Comparison of ENCODE assay signal across 1 cellular context in the genomic region with DNA sequence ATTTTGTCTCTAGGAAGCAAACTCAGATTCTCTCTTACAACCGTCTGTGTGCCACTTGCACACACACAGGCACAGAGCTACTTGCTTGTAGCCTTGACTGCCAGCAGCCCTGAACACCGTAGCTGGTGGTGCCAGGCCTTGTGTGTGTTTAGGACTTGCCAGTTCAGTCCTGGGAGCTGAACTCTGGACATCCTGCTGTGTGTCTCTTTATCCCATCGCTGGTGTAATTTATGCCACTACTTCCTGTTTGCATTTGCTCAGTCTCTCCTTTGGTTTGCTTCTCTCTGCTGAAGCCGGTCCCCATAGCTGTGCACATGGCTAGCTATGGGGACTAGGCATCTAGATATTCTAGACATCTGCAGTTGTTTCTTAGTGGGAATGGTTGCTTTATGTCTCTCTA.
TF ChIP-seq lines count a peak whose summit lies in the region.

No MANE protein-coding gene starts in this region.

TF ChIP-seq in HepG2, 621 proteins besides CTCF, POLR2A, EP300 and RAD21 (continued from another document and continues in another):
- TF ChIP-seq, protein P1, sequence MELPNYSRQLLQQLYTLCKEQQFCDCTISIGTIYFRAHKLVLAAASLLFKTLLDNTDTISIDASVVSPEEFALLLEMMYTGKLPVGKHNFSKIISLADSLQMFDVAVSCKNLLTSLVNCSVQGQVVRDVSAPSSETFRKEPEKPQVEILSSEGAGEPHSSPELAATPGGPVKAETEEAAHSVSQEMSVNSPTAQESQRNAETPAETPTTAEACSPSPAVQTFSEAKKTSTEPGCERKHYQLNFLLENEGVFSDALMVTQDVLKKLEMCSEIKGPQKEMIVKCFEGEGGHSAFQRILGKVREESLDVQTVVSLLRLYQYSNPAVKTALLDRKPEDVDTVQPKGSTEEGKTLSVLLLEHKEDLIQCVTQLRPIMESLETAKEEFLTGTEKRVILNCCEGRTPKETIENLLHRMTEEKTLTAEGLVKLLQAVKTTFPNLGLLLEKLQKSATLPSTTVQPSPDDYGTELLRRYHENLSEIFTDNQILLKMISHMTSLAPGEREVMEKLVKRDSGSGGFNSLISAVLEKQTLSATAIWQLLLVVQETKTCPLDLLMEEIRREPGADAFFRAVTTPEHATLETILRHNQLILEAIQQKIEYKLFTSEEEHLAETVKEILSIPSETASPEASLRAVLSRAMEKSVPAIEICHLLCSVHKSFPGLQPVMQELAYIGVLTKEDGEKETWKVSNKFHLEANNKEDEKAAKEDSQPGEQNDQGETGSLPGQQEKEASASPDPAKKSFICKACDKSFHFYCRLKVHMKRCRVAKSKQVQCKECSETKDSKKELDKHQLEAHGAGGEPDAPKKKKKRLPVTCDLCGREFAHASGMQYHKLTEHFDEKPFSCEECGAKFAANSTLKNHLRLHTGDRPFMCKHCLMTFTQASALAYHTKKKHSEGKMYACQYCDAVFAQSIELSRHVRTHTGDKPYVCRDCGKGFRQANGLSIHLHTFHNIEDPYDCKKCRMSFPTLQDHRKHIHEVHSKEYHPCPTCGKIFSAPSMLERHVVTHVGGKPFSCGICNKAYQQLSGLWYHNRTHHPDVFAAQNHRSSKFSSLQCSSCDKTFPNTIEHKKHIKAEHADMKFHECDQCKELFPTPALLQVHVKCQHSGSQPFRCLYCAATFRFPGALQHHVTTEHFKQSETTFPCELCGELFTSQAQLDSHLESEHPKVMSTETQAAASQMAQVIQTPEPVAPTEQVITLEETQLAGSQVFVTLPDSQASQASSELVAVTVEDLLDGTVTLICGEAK (IDR thresholded peaks at IDR 0.05), result no peak
- TF ChIP-seq, protein P1 (CRISPR knock-in tag; IDR thresholded peaks at IDR 0.05), result no peak
- TF ChIP-seq KAT2B (IDR thresholded peaks at IDR 0.05; ENCODE audit: borderline replicate concordance, low read depth, low read length), result no peak
- no peak for TF ChIP-seq ZNF782 (CRISPR knock-in tag; IDR thresholded peaks at IDR 0.05; ENCODE audit: borderline replicate concordance)
- no peak for TF ChIP-seq HES4 (CRISPR knock-in tag; IDR thresholded peaks at IDR 0.05; ENCODE audit: borderline replicate concordance)
- no peak for TF ChIP-seq ZNF121 (CRISPR knock-in tag; IDR thresholded peaks at IDR 0.05)
- TF ChIP-seq, protein P2, sequence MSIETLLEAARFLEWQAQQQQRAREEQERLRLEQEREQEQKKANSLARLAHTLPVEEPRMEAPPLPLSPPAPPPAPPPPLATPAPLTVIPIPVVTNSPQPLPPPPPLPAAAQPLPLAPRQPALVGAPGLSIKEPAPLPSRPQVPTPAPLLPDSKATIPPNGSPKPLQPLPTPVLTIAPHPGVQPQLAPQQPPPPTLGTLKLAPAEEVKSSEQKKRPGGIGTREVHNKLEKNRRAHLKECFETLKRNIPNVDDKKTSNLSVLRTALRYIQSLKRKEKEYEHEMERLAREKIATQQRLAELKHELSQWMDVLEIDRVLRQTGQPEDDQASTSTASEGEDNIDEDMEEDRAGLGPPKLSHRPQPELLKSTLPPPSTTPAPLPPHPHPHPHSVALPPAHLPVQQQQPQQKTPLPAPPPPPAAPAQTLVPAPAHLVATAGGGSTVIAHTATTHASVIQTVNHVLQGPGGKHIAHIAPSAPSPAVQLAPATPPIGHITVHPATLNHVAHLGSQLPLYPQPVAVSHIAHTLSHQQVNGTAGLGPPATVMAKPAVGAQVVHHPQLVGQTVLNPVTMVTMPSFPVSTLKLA (IDR thresholded peaks at IDR 0.05), result no peak
- no peak for TF ChIP-seq ZNF180 (CRISPR knock-in tag; IDR thresholded peaks at IDR 0.05; ENCODE audit: borderline replicate concordance, low read depth)
- no peak for TF ChIP-seq ZNF761 (CRISPR knock-in tag; conservative IDR thresholded peaks at IDR 0.05)
- TF ChIP-seq MAFF (IDR thresholded peaks at IDR 0.05; ENCODE audit: low read depth, low read length), result no peak
- TF ChIP-seq, protein P3, sequence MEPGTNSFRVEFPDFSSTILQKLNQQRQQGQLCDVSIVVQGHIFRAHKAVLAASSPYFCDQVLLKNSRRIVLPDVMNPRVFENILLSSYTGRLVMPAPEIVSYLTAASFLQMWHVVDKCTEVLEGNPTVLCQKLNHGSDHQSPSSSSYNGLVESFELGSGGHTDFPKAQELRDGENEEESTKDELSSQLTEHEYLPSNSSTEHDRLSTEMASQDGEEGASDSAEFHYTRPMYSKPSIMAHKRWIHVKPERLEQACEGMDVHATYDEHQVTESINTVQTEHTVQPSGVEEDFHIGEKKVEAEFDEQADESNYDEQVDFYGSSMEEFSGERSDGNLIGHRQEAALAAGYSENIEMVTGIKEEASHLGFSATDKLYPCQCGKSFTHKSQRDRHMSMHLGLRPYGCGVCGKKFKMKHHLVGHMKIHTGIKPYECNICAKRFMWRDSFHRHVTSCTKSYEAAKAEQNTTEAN (CRISPR knock-in tag; conservative IDR thresholded peaks at IDR 0.05), result peak; percentile 71
- no peak for TF ChIP-seq BRCA1 (CRISPR knock-in tag; IDR thresholded peaks at IDR 0.05)
- no peak for TF ChIP-seq ZNF225 (CRISPR knock-in tag; IDR thresholded peaks at IDR 0.05)
- no peak for TF ChIP-seq ZNF598 (CRISPR knock-in tag; IDR thresholded peaks at IDR 0.05; ENCODE audit: borderline replicate concordance)
- TF ChIP-seq ONECUT2 (CRISPR knock-in tag; IDR thresholded peaks at IDR 0.05), result no peak
- TF ChIP-seq PHF21A (CRISPR knock-in tag; IDR thresholded peaks at IDR 0.05), result peak; percentile 54; the same call in 1 of the 2 replicates
- TF ChIP-seq ZNF350 (CRISPR knock-in tag; IDR thresholded peaks at IDR 0.05; ENCODE audit: borderline replicate concordance, low read depth), result no peak
- no peak for TF ChIP-seq ZFYVE20 (CRISPR knock-in tag; IDR thresholded peaks at IDR 0.05; ENCODE audit: borderline replicate concordance, low read depth)
- TF ChIP-seq CBFB (CRISPR knock-in tag; IDR thresholded peaks at IDR 0.05), result no peak
- no peak for TF ChIP-seq RNF2 (conservative IDR thresholded peaks at IDR 0.05; ENCODE audit: low read depth)
- TF ChIP-seq, protein P4, sequence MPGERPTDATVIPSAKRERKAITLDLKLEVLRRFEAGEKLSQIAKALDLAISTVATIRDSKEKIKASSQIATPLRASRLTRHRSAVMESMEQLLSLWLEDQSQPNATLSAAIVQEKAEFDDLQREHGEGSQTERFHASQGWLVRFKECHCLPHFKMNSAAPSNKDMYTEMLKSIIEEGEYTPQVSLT (CRISPR knock-in tag; IDR thresholded peaks at IDR 0.05; ENCODE audit: borderline replicate concordance, low read depth), result no peak
- TF ChIP-seq, protein P5, sequence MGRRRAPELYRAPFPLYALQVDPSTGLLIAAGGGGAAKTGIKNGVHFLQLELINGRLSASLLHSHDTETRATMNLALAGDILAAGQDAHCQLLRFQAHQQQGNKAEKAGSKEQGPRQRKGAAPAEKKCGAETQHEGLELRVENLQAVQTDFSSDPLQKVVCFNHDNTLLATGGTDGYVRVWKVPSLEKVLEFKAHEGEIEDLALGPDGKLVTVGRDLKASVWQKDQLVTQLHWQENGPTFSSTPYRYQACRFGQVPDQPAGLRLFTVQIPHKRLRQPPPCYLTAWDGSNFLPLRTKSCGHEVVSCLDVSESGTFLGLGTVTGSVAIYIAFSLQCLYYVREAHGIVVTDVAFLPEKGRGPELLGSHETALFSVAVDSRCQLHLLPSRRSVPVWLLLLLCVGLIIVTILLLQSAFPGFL (CRISPR knock-in tag; IDR thresholded peaks at IDR 0.05), result no peak
- no peak for TF ChIP-seq SRF (IDR thresholded peaks at IDR 0.05; ENCODE audit: low read depth, low read length)
- TF ChIP-seq ZEB1 (IDR thresholded peaks at IDR 0.05; ENCODE audit: insufficient replicate concordance, low read depth), result no peak
- no peak for TF ChIP-seq JUN (CRISPR knock-in tag; IDR thresholded peaks at IDR 0.05)
- TF ChIP-seq, protein P6, sequence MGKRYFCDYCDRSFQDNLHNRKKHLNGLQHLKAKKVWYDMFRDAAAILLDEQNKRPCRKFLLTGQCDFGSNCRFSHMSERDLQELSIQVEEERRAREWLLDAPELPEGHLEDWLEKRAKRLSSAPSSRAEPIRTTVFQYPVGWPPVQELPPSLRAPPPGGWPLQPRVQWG (CRISPR knock-in tag; IDR thresholded peaks at IDR 0.05; ENCODE audit: borderline replicate concordance, low read depth), result no peak
- no peak for TF ChIP-seq ZNF337 (CRISPR knock-in tag; IDR thresholded peaks at IDR 0.05; ENCODE audit: borderline replicate concordance, low read depth)
- TF ChIP-seq HNRNPLL (IDR thresholded peaks at IDR 0.05; ENCODE audit: low read depth, low read length, poor library complexity, severe bottlenecking), result no peak
- TF ChIP-seq MIXL1 (CRISPR knock-in tag; IDR thresholded peaks at IDR 0.05), result peak; percentile 89
- TF ChIP-seq ZNF235 (CRISPR knock-in tag; IDR thresholded peaks at IDR 0.05; ENCODE audit: borderline replicate concordance), result no peak
- peak; percentile 76 for TF ChIP-seq GATAD2A (CRISPR knock-in tag; IDR thresholded peaks at IDR 0.05)
- TF ChIP-seq ZNF773 (CRISPR knock-in tag; IDR thresholded peaks at IDR 0.05; ENCODE audit: borderline replicate concordance), result no peak
- TF ChIP-seq, protein P7, sequence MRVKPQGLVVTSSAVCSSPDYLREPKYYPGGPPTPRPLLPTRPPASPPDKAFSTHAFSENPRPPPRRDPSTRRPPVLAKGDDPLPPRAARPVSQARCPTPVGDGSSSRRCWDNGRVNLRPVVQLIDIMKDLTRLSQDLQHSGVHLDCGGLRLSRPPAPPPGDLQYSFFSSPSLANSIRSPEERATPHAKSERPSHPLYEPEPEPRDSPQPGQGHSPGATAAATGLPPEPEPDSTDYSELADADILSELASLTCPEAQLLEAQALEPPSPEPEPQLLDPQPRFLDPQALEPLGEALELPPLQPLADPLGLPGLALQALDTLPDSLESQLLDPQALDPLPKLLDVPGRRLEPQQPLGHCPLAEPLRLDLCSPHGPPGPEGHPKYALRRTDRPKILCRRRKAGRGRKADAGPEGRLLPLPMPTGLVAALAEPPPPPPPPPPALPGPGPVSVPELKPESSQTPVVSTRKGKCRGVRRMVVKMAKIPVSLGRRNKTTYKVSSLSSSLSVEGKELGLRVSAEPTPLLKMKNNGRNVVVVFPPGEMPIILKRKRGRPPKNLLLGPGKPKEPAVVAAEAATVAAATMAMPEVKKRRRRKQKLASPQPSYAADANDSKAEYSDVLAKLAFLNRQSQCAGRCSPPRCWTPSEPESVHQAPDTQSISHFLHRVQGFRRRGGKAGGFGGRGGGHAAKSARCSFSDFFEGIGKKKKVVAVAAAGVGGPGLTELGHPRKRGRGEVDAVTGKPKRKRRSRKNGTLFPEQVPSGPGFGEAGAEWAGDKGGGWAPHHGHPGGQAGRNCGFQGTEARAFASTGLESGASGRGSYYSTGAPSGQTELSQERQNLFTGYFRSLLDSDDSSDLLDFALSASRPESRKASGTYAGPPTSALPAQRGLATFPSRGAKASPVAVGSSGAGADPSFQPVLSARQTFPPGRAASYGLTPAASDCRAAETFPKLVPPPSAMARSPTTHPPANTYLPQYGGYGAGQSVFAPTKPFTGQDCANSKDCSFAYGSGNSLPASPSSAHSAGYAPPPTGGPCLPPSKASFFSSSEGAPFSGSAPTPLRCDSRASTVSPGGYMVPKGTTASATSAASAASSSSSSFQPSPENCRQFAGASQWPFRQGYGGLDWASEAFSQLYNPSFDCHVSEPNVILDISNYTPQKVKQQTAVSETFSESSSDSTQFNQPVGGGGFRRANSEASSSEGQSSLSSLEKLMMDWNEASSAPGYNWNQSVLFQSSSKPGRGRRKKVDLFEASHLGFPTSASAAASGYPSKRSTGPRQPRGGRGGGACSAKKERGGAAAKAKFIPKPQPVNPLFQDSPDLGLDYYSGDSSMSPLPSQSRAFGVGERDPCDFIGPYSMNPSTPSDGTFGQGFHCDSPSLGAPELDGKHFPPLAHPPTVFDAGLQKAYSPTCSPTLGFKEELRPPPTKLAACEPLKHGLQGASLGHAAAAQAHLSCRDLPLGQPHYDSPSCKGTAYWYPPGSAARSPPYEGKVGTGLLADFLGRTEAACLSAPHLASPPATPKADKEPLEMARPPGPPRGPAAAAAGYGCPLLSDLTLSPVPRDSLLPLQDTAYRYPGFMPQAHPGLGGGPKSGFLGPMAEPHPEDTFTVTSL (CRISPR knock-in tag; IDR thresholded peaks at IDR 0.05; ENCODE audit: borderline replicate concordance), result no peak
- TF ChIP-seq, protein P8, sequence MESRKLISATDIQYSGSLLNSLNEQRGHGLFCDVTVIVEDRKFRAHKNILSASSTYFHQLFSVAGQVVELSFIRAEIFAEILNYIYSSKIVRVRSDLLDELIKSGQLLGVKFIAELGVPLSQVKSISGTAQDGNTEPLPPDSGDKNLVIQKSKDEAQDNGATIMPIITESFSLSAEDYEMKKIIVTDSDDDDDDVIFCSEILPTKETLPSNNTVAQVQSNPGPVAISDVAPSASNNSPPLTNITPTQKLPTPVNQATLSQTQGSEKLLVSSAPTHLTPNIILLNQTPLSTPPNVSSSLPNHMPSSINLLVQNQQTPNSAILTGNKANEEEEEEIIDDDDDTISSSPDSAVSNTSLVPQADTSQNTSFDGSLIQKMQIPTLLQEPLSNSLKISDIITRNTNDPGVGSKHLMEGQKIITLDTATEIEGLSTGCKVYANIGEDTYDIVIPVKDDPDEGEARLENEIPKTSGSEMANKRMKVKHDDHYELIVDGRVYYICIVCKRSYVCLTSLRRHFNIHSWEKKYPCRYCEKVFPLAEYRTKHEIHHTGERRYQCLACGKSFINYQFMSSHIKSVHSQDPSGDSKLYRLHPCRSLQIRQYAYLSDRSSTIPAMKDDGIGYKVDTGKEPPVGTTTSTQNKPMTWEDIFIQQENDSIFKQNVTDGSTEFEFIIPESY (CRISPR knock-in tag; IDR thresholded peaks at IDR 0.05), result peak; percentile 49; the same call in 1 of the 2 replicates
